In the genomic region with DNA sequence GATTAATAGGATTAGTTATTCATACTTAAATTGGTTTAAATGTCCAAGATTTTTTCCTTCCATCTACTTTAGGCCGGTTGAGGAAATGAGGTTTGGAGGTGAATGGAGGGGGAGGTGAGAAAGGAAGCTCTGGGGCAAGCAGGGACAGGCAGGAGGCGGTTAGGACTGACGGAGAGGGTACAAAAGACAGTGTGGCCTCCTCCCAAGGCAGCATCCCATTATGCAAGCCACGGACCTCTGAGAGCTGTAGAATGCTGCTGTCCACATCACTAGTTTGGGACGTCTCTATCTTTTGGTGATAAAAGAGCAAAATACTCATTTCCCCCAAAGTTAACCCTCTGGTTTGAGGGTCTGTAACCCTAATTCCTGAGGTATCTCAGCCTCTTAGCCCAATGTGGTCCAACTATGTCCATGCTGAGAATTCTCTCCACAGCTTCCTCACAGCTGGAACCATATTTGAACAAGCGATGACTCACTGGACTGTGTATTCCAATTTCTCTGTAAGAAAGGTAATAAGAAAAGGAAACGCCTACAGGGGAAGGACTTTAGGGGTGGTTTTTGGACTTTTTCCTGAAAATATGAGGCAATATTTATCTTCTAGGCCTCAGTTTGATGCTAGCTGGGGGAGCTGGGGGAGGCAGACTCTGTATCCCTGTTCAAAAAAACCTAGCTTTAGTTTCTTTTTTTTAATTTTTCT, we compare ENCODE assay signal across 25 cellular contexts.
DNase-seq lines count a peak whose midpoint lies in the region; ATAC-seq and TF ChIP-seq lines count a peak whose summit lies in the region.
"Had no signal": no experiment of that assay in that cellular context is flagged by ENCODE, and none has a peak within 500 bp of the region (broad histone marks: within the 10 kb centered on the region; RNA-seq: fewer than 3 reads in every experiment).

No MANE protein-coding gene starts in this region.

- POLR2A ChIA-PET in RWPE1 (lab: Yijun Ruan, JAX; ENCODE audit: low non-redundant PET): no interaction called here

- H3K27ac ChIP-seq in RWPE1: no peak overlapping the region
- H3K27ac ChIP-seq: C4-2B, heart right ventricle had no signal

- CTCF ChIA-PET in RWPE1 (lab: Yijun Ruan, JAX): no interaction called here

- TF ChIP-seq CTCF in RWPE1 (conservative IDR thresholded peaks at IDR 0.05; ENCODE audit: low read depth) (no peak), choroid plexus epithelial cell (conservative IDR thresholded peaks at IDR 0.05; ENCODE audit: low read depth, low read length) (no peak)

- DNase-seq in H4 (ENCODE audit: low spot score) (peak; percentile 59), RWPE1 (ENCODE audit: low spot score) (peak; percentile 20), choroid plexus epithelial cell (ENCODE audit: low read depth) (peak; percentile 62), renal cortical epithelial cell (ENCODE audit: low read depth) (peak; percentile 48), cortex of kidney (lab: John Stamatoyannopoulos, UW) (no peak), SKM-1 treated with dmso at 0.1 percent for 144 hours (lab: John Stamatoyannopoulos, UW; ENCODE audit: unreplicated experiment) (no peak)
- DNase-seq: activated CD8-positive, alpha-beta T cell treated with anti-CD3 and anti-CD28 coated beads, Interleukin-2, amount 10 ng/mL, durations not matched to agents 7 days and 5 days; activated gamma-delta T cell; activated T-cell treated with anti-CD3 and anti-CD28 coated beads for 4 hours; foreskin fibroblast; heart right ventricle; left colon; naive thymus-derived CD4-positive, alpha-beta T cell; NCI-H1092 treated with DMSO at 0.1 percent for 48 hours; NCI-H187 treated with DMSO at 0.1 percent for 48 hours; NCI-H748 treated with DMSO at 0.1 percent for 48 hours; Right ventricle myocardium superior; stimulated activated CD4-positive, alpha-beta T cell treated with anti-CD3 and anti-CD28 coated beads, Interleukin-4, amount 100 ng/mL, for 24 hours; stimulated activated naive B cell treated with anti-CD40 and anti-IgM and Interleukin-4, amounts not matched to agents 10 μg/mL and 1 μg/mL and 100 μg/mL, for 72 hours; SW 1271 had no signal

- no peak overlapping the region for H3K4me3 ChIP-seq in choroid plexus epithelial cell (ENCODE audit: low read depth, low read length)
- H3K4me3 ChIP-seq: GM12878, HAP-1, heart right ventricle had no signal

- no peak for ATAC-seq in HG03520 (IDR thresholded peaks at IDR 0.05; ENCODE audit: unreplicated experiment)
- ATAC-seq: activated CD4-positive, CD25-positive, alpha-beta regulatory T cell treated with anti-CD3 and anti-CD28 coated beads, Interleukin-2, amount 50 U/mL, for 24 hours; activated CD8-positive, alpha-beta T cell treated with anti-CD3 and anti-CD28 coated beads, Interleukin-2, amount 10 ng/mL, durations not matched to agents 7 days and 5 days; GM12878; heart right ventricle; left colon; naive thymus-derived CD4-positive, alpha-beta T cell; stimulated activated naive B cell treated with anti-CD40 and anti-IgM and Interleukin-4, amounts not matched to agents 10 μg/mL and 1 μg/mL and 100 μg/mL, for 72 hours had no signal

Comparison
In these comparisons a context has a peak if more than half of its experiments do, and no peak if none do; other contexts are left out.
1. DNase-seq: peak in H4 (single experiment), RWPE1 (single experiment), choroid plexus epithelial cell (single experiment) and renal cortical epithelial cell (single experiment); none in cortex of kidney (single experiment) and SKM-1 treated with dmso at 0.1 percent for 144 hours (single experiment).